Comparison of ENCODE assay signal across 12 cellular contexts in genomic region chr22:44667276-44667675, GRCh38. TPM values are rescaled to one million over a fixed set of nuclear protein-coding genes. Genes with fewer than 3 reads are reported as not detected.
A peak's percentile ranks its signal among the peaks of the same experiment; 100 is the strongest.
DNase-seq lines count a peak whose midpoint lies in the region; ATAC-seq and TF ChIP-seq lines count a peak whose summit lies in the region.
"Had no signal": no experiment of that assay in that cellular context is flagged by ENCODE, and none has a peak within 500 bp of the region (broad histone marks: within the 10 kb centered on the region; RNA-seq: fewer than 3 reads in every experiment).

No MANE protein-coding gene starts in this region.

- peaks cover 5% of the 10 kb centered on the region; the same call in 1 of the 2 replicates for H3F3A ChIP-seq in GM23248 (ENCODE audit: insufficient read depth)
- H3F3A ChIP-seq in PC-9 (ENCODE audit: insufficient read depth, low read depth) = peaks cover 13% of the 10 kb centered on the region; the same call in 1 of the 2 replicates

- BruUV-seq in PC-9 (replicated peaks; lab: Mats Ljungman, UMichigan) = no TSS peak

- H3K9me2 ChIP-seq in GM23248 (ENCODE audit: insufficient read depth) = no peaks in the 10 kb centered on the region
- no peaks in the 10 kb centered on the region for H3K9me2 ChIP-seq in PC-9 (ENCODE audit: insufficient read depth)

- WGBS in GM23248 (ENCODE audit: low coverage in 1 of 2, low lambda C conversion rate in 2 of 2, missing lambda C conversion rate in 2 of 2), 2 experiments = 23 to 30% methylated on average over 5 of the region's 5 CpGs

- CTCF ChIA-PET in PC-9 (lab: Charles Lee) = no interaction called here

- H3K9ac ChIP-seq in BLaER1 treated with 17β-estradiol and CSF1 and Interleukin-3, amounts not matched to agents 10 nM and 100 nM = peak overlapping the region in 3 of 11 experiments; percentile 81 to 95 (median 91); a peak in 5 of 22 replicates
- peak overlapping the region; percentile 96 for H3K9ac ChIP-seq in GM23248
- H3K9ac ChIP-seq: KMS-11 had no signal

- peak overlapping the region; percentile 72 for H3K4me3 Mint-ChIP-seq in central memory CD8-positive, alpha-beta T cell
- H3K4me3 Mint-ChIP-seq in nephron progenitor cell = peak overlapping the region; percentile 78
- H3K4me3 Mint-ChIP-seq: HFFc6 had no signal

- in situ Hi-C loops in GM23248 (cut with MboI) = no loop called here

- H3K9me3 ChIP-seq in BLaER1 treated with 17β-estradiol and CSF1 and Interleukin-3, amounts not matched to agents 10 nM and 100 nM (replicated peaks in 1 of 11) = no peaks in the 10 kb centered on the region
- H3K9me3 ChIP-seq in GM23248 (ENCODE audit: low read depth) = no peaks in the 10 kb centered on the region
- H3K9me3 ChIP-seq in PC-9 (ENCODE audit: insufficient read depth, low read depth) = no peaks in the 10 kb centered on the region

- H3K27me3 ChIP-seq in BLaER1 treated with 17β-estradiol and CSF1 and Interleukin-3, amounts not matched to agents 10 nM and 100 nM = peaks cover 0 to 21% (median 6%) of the 10 kb centered on the region in 11 experiments; a peak in 7 of 22 replicates
- no peaks in the 10 kb centered on the region for H3K27me3 ChIP-seq in GM23248 (replicated peaks; ENCODE audit: insufficient read depth)
- H3K27me3 ChIP-seq in PC-9 (ENCODE audit: insufficient read depth, low read depth) = peaks cover 65% of the 10 kb centered on the region

- intact Hi-C loops in PC-9 (cut with micrococcal nuclease; ENCODE audit: unreplicated experiment) = no loop called here

- no peaks in the 10 kb centered on the region for H3K9me3 Mint-ChIP-seq in central memory CD8-positive, alpha-beta T cell
- H3K9me3 Mint-ChIP-seq in nephron progenitor cell = no peaks in the 10 kb centered on the region
- H3K9me3 Mint-ChIP-seq: HFFc6 had no signal

- peaks cover 0 to 19% (median 0%) of the 10 kb centered on the region in 11 experiments; a peak in 4 of 22 replicates for H3K36me3 ChIP-seq in BLaER1 treated with 17β-estradiol and CSF1 and Interleukin-3, amounts not matched to agents 10 nM and 100 nM
- H3K36me3 ChIP-seq in GM23248 (ENCODE audit: low read depth) (no peaks in the 10 kb centered on the region), PC-9 (ENCODE audit: low read depth) (no peaks in the 10 kb centered on the region)

- H4K20me1 ChIP-seq in BLaER1 treated with 17β-estradiol and CSF1 and Interleukin-3, amounts not matched to agents 10 nM and 100 nM = peaks cover 0 to 31% (median 0%) of the 10 kb centered on the region in 11 experiments; a peak in 10 of 22 replicates
- H4K20me1 ChIP-seq in GM23248 (ENCODE audit: insufficient read depth) (no peaks in the 10 kb centered on the region), PC-9 (ENCODE audit: insufficient read depth) (no peaks in the 10 kb centered on the region; the same call in 1 of the 2 replicates)

- POLR2A ChIA-PET in PC-9 (lab: Charles Lee; ENCODE audit: unreplicated experiment) = no interaction called here

- H3K4me3 ChIP-seq in BLaER1 treated with 17β-estradiol and CSF1 and Interleukin-3, amounts not matched to agents 10 nM and 100 nM = peak overlapping the region in 3 of 10 experiments; percentile 73 to 90 (median 77); a peak in 7 of 20 replicates
- H3K4me3 ChIP-seq in GM23248 (peak overlapping the region; percentile 88), PC-9 (no peak overlapping the region)

- H3K4me1 Mint-ChIP-seq in central memory CD8-positive, alpha-beta T cell = peaks cover 77% of the 10 kb centered on the region
- peaks cover 34% of the 10 kb centered on the region for H3K4me1 Mint-ChIP-seq in nephron progenitor cell

- peaks cover 22% of the 10 kb centered on the region for H3K36me3 Mint-ChIP-seq in central memory CD8-positive, alpha-beta T cell (ENCODE audit: insufficient read depth)
- no peaks in the 10 kb centered on the region for H3K36me3 Mint-ChIP-seq in nephron progenitor cell (ENCODE audit: low read depth)

- no peaks in the 10 kb centered on the region for H3K27me3 Mint-ChIP-seq in central memory CD8-positive, alpha-beta T cell
- peaks cover 46% of the 10 kb centered on the region for H3K27me3 Mint-ChIP-seq in nephron progenitor cell (ENCODE audit: low read depth, poor library complexity)

- peak overlapping the region in 2 of 11 experiments; percentile 86 to 91; a peak in 5 of 22 replicates for H3K27ac ChIP-seq in BLaER1 treated with 17β-estradiol and CSF1 and Interleukin-3, amounts not matched to agents 10 nM and 100 nM
- no peak overlapping the region for H3K27ac ChIP-seq in GM23248
- no peak overlapping the region for H3K27ac ChIP-seq in PC-9
- H3K27ac ChIP-seq: KMS-11 had no signal

- peaks cover 69 to 91% (median 80%) of the 10 kb centered on the region in 10 experiments for H3K4me1 ChIP-seq in BLaER1 treated with 17β-estradiol and CSF1 and Interleukin-3, amounts not matched to agents 10 nM and 100 nM
- H3K4me1 ChIP-seq in GM23248 (ENCODE audit: insufficient read depth) = peaks cover 6% of the 10 kb centered on the region; the same call in 1 of the 2 replicates
- H3K4me1 ChIP-seq in PC-9 (replicated peaks; ENCODE audit: insufficient read depth) = no peaks in the 10 kb centered on the region

- ATAC-seq in central memory CD8-positive, alpha-beta T cell (replicated peaks; ENCODE audit: extremely low read depth, poor library complexity, severe bottlenecking) = no peak

- H3K79me2 ChIP-seq in GM23248 (ENCODE audit: insufficient read depth) (no peaks in the 10 kb centered on the region), PC-9 (ENCODE audit: low read depth) (no peaks in the 10 kb centered on the region)

- peak overlapping the region; percentile 63 for H3K27ac Mint-ChIP-seq in central memory CD8-positive, alpha-beta T cell (ENCODE audit: low read depth)
- peak overlapping the region; percentile 49 for H3K27ac Mint-ChIP-seq in nephron progenitor cell
- H3K27ac Mint-ChIP-seq: HFFc6 had no signal

- peak overlapping the region; percentile 93 to 99 (median 98) for H3K4me2 ChIP-seq in BLaER1 treated with 17β-estradiol and CSF1 and Interleukin-3, amounts not matched to agents 10 nM and 100 nM
- peak overlapping the region; percentile 89 for H3K4me2 ChIP-seq in GM23248 (ENCODE audit: unreplicated experiment)
- no peak overlapping the region for H3K4me2 ChIP-seq in PC-9
- H3K4me2 ChIP-seq: KMS-11 had no signal

- TF ChIP-seq CTCF in nephron progenitor cell (IDR thresholded peaks at IDR 0.05) (no peak), PC-9 (conservative IDR thresholded peaks at IDR 0.05) (no peak)

- H2AFZ ChIP-seq in GM23248 (peak overlapping the region; percentile 96), PC-9 (no peak overlapping the region)

- DNase-seq in GM23248 (no peak), nephron progenitor cell (no peak), retina (no peak), COLO829 (ENCODE audit: low spot score) (no peak), activated gamma-delta T cell treated with Interleukin-2 at 50 U/mL for 16 hours (no peak), PC-9 (no peak)
- no peak for DNase-seq in central memory CD8-positive, alpha-beta T cell (ENCODE audit: low spot score in 2 of 2)
- DNase-seq: COR-L47, HFFc6, NCI-H2081 had no signal

RNA-seq across cellular contexts. Expression of gene PRR5, which starts 34.7 kb away (rescaled TPM):
- 20.0 and 24.0 TPM in 2 replicates for total RNA-seq in GM23248 (2014; rRNA removed; shearing (Covaris generic))
- polyA plus RNA-seq in GM23248 (2016; fragmentation: Nextera tagmentation; extraction: Ambion mirVana) = 18.2 and 18.9 TPM in 2 replicates
- 22.1 and 27.3 TPM in 2 replicates for total RNA-seq in PC-9 (2021)
